ENCODE assay signal across 19 cellular contexts in genomic region chr3:104575631-104576030, GRCh38.
DNase-seq lines count a peak whose midpoint lies in the region; ATAC-seq and FAIRE-seq lines count a peak whose summit lies in the region.
"Had no signal": no experiment of that assay in that cellular context is flagged by ENCODE, and none has a peak within 500 bp of the region (broad histone marks: within the 10 kb centered on the region; RNA-seq: fewer than 3 reads in every experiment).

No MANE protein-coding gene starts in this region.

- no peak overlapping the region for H3K27ac Mint-ChIP-seq in stimulated activated naive B cell treated with anti-CD40 and anti-IgM and Interleukin-4, amounts not matched to agents 10 μg/mL and 1 μg/mL and 100 μg/mL, for 72 hours
- H3K27ac Mint-ChIP-seq: CD4-positive, alpha-beta memory T cell had no signal

- FAIRE-seq in GM19239 (lab: Jason Lieb, UNC) = peak; percentile 40
- FAIRE-seq: GM12891, GM18507, H1 had no signal

- no peaks in the 10 kb centered on the region for H4K20me1 ChIP-seq in BLaER1

- H3K27ac ChIP-seq in BLaER1 = no peak overlapping the region; the same call in 1 of the 2 replicates
- H3K27ac ChIP-seq: GM23248 had no signal

- H3K9me3 Mint-ChIP-seq in stimulated activated naive B cell treated with anti-CD40 and anti-IgM and Interleukin-4, amounts not matched to agents 10 μg/mL and 1 μg/mL and 100 μg/mL, for 72 hours = peaks cover 25 to 27% of the 10 kb centered on the region in 2 donors

- peak overlapping the region; percentile 38 for H3K4me2 ChIP-seq in BLaER1

- no peak overlapping the region for H3K4me3 Mint-ChIP-seq in stimulated activated naive B cell treated with anti-CD40 and anti-IgM and Interleukin-4, amounts not matched to agents 10 μg/mL and 1 μg/mL and 100 μg/mL, for 72 hours
- H3K4me3 Mint-ChIP-seq: CD4-positive, alpha-beta memory T cell had no signal

- H3K27me3 Mint-ChIP-seq in stimulated activated naive B cell treated with anti-CD40 and anti-IgM and Interleukin-4, amounts not matched to agents 10 μg/mL and 1 μg/mL and 100 μg/mL, for 72 hours = no peaks in the 10 kb centered on the region

- DNase-seq in GM19239 (ENCODE audit: insufficient read length, low spot score) (no peak), SK-N-DZ (ENCODE audit: low spot score) (peak; percentile 71), SKM-1 (lab: John Stamatoyannopoulos, UW; ENCODE audit: unreplicated experiment) (no peak)
- no peak for DNase-seq in stimulated activated naive B cell treated with anti-CD40 and anti-IgM and Interleukin-4, amounts not matched to agents 10 μg/mL and 1 μg/mL and 100 μg/mL, for 72 hours
- DNase-seq: C1 segment of cervical spinal cord; Calu3; CD4-positive, alpha-beta memory T cell; COR-L47; DMS53; DMS79 treated with DMSO at 0.1 percent for 48 hours; GF-D8; GM23248; H7; HCEC 1CT had no signal

- H3K27me3 ChIP-seq in BLaER1 = no peaks in the 10 kb centered on the region

- no peak overlapping the region for H3K4me3 ChIP-seq in BLaER1
- H3K4me3 ChIP-seq: GM23248 had no signal

- no peak for ATAC-seq in stimulated activated naive B cell treated with anti-CD40 and anti-IgM and Interleukin-4, amounts not matched to agents 10 μg/mL and 1 μg/mL and 100 μg/mL, for 72 hours (replicated peaks)
- no peak for ATAC-seq in HG02642 (IDR thresholded peaks at IDR 0.05; ENCODE audit: poor library complexity, unreplicated experiment)

- no peaks in the 10 kb centered on the region for H3K4me1 Mint-ChIP-seq in stimulated activated naive B cell treated with anti-CD40 and anti-IgM and Interleukin-4, amounts not matched to agents 10 μg/mL and 1 μg/mL and 100 μg/mL, for 72 hours
- H3K4me1 Mint-ChIP-seq: CD4-positive, alpha-beta memory T cell had no signal

- peaks cover 15% of the 10 kb centered on the region for H3K4me1 ChIP-seq in BLaER1

- H3K9me3 ChIP-seq in BLaER1 = peaks cover 51% of the 10 kb centered on the region

- H3K9ac ChIP-seq in BLaER1 = no peak overlapping the region
- H3K9ac ChIP-seq: GM23248 had no signal

- peaks cover 12 to 15% of the 10 kb centered on the region in 2 donors for H3K36me3 Mint-ChIP-seq in stimulated activated naive B cell treated with anti-CD40 and anti-IgM and Interleukin-4, amounts not matched to agents 10 μg/mL and 1 μg/mL and 100 μg/mL, for 72 hours
- H3K36me3 Mint-ChIP-seq: CD4-positive, alpha-beta memory T cell had no signal

- H3K36me3 ChIP-seq in BLaER1 = 0 out of 2 replicates have a peak, but pooled peaks cover 10% of the 10 kb centered on the region
